6 cellular contexts compared by ENCODE assay signal in the genomic region with DNA sequence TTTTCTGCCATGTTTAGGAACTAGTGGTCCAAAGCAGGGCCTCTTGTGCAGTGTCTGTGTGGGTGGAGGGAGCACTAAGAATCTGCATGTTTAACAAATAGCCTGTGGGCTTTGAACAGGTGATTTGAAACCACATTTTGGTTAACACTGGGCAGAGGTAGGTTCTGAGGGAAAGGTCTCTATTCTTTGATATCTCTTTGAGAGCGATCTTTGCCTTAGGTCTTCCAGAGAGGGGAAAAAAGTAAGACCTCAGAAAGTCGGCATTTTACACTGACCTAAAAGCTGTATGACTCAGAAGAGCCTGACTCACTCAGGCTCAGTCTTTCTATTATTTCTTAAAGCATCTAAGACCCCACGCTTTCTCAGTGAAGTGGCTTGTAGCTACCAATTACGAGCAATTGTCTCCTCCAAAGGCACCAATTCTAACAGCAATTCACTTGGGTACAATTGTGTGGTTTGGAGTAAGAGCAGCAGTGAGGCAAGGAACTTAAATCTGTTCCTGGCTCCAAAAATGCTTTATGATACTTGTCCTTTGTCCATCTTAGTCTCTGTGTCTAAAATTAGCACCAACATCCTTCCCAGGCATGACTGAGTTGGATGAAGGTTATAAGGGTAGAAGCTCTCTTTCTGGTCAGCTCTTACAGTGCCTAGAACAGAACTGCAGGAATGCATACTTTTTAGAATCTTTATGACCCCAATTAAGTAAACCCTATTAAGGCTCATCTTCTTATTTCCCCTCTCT. TPM values are rescaled to one million over a fixed set of nuclear protein-coding genes. Genes with fewer than 3 reads are reported as not detected.
A peak's percentile ranks its signal among the peaks of the same experiment; 100 is the strongest.
DNase-seq lines count a peak whose midpoint lies in the region; ATAC-seq and TF ChIP-seq lines count a peak whose summit lies in the region.

No MANE protein-coding gene starts in this region.

- CTCF ChIA-PET in CD8-positive, alpha-beta T cell (lab: Charles Lee), result no interaction called here

- no peak for DNase-seq in CD8-positive, alpha-beta T cell
- DNase-seq in GDM1 (lab: John Stamatoyannopoulos, UW) (no peak), HK-2 (ENCODE audit: unreplicated experiment) (no peak)

- ATAC-seq in CD8-positive, alpha-beta T cell, result peak; percentile 38
- peak; percentile 96 for ATAC-seq in activated T-helper 17 cell treated with anti-CD3 and anti-CD28 coated beads, Interleukin-2, amount 50 U/mL, for 72 hours (replicated peaks)
- no peak for ATAC-seq in HG03342 (IDR thresholded peaks at IDR 0.05; ENCODE audit: unreplicated experiment)

- H3K9me3 Mint-ChIP-seq in CD8-positive, alpha-beta T cell, result no peaks in the 10 kb centered on the region
- no peaks in the 10 kb centered on the region for H3K9me3 Mint-ChIP-seq in activated T-helper 17 cell treated with anti-CD3 and anti-CD28 coated beads, Interleukin-2, amount 50 U/mL, for 72 hours

- H3K4me1 ChIP-seq in CD8-positive, alpha-beta T cell (ENCODE audit: insufficient read depth, low read length), result peaks cover 3% of the 10 kb centered on the region
- peaks cover 17% of the 10 kb centered on the region for H3K4me1 ChIP-seq in mesodermal cell (ENCODE audit: control insufficient read depth, insufficient read depth, low read length, poor library complexity, severe bottlenecking)

- H3K4me1 Mint-ChIP-seq in CD8-positive, alpha-beta T cell (ENCODE audit: low read depth), result peaks cover 20% of the 10 kb centered on the region
- H3K4me1 Mint-ChIP-seq in activated T-helper 17 cell treated with anti-CD3 and anti-CD28 coated beads, Interleukin-2, amount 50 U/mL, for 72 hours, result peaks cover 14% of the 10 kb centered on the region

- H3K4me3 Mint-ChIP-seq in CD8-positive, alpha-beta T cell, result no peak overlapping the region
- peak overlapping the region; percentile 11 for H3K4me3 Mint-ChIP-seq in activated T-helper 17 cell treated with anti-CD3 and anti-CD28 coated beads, Interleukin-2, amount 50 U/mL, for 72 hours

- H3K4me3 ChIP-seq in CD8-positive, alpha-beta T cell (ENCODE audit: low read depth, low read length), result no peak overlapping the region
- no peak overlapping the region for H3K4me3 ChIP-seq in mesodermal cell (ENCODE audit: extremely low read depth, insufficient read depth, low read length, poor library complexity, severe bottlenecking)

- intact Hi-C loops in CD8-positive, alpha-beta T cell (cut with DNase I, micrococcal nuclease), result no loop called here

- H3K36me3 Mint-ChIP-seq in CD8-positive, alpha-beta T cell, result peaks cover 82% of the 10 kb centered on the region
- peaks cover 94% of the 10 kb centered on the region for H3K36me3 Mint-ChIP-seq in activated T-helper 17 cell treated with anti-CD3 and anti-CD28 coated beads, Interleukin-2, amount 50 U/mL, for 72 hours (ENCODE audit: low read depth)

- 94 to 100% methylated on average over 2 to 3 of the region's 4 CpGs for WGBS in mesodermal cell (ENCODE audit: insufficient coverage in 2 of 2), 2 experiments

- POLR2A ChIA-PET in CD8-positive, alpha-beta T cell (lab: Charles Lee), result no interaction called here

- TF ChIP-seq CTCF in CD8-positive, alpha-beta T cell (IDR thresholded peaks at IDR 0.05), result no peak

- H3K27ac ChIP-seq in CD8-positive, alpha-beta T cell (ENCODE audit: low read depth, low read length), result no peak overlapping the region
- H3K27ac ChIP-seq in mesodermal cell (ENCODE audit: low read depth, low read length, severe bottlenecking), result peak overlapping the region; percentile 57

- no peaks in the 10 kb centered on the region for H3K27me3 Mint-ChIP-seq in CD8-positive, alpha-beta T cell (ENCODE audit: low read depth)
- no peaks in the 10 kb centered on the region for H3K27me3 Mint-ChIP-seq in activated T-helper 17 cell treated with anti-CD3 and anti-CD28 coated beads, Interleukin-2, amount 50 U/mL, for 72 hours

- H3K27ac Mint-ChIP-seq in CD8-positive, alpha-beta T cell, result peak overlapping the region; percentile 58
- H3K27ac Mint-ChIP-seq in activated T-helper 17 cell treated with anti-CD3 and anti-CD28 coated beads, Interleukin-2, amount 50 U/mL, for 72 hours, result peak overlapping the region; percentile 20

- H3K9me3 ChIP-seq in CD8-positive, alpha-beta T cell (ENCODE audit: low read length), result no peaks in the 10 kb centered on the region
- H3K9me3 ChIP-seq in mesodermal cell (ENCODE audit: control insufficient read depth, low read length), result no peaks in the 10 kb centered on the region

- no peaks in the 10 kb centered on the region for H3K27me3 ChIP-seq in CD8-positive, alpha-beta T cell (ENCODE audit: insufficient read depth, low read length)

- peaks cover 47% of the 10 kb centered on the region for H3K36me3 ChIP-seq in CD8-positive, alpha-beta T cell (ENCODE audit: insufficient read depth, low read length)
- peaks cover 71% of the 10 kb centered on the region for H3K36me3 ChIP-seq in mesodermal cell (ENCODE audit: control insufficient read depth, insufficient read depth, low read length)

RNA-seq across cellular contexts. Expression of a gene that starts 8.8 kb away (rescaled TPM):
- total RNA-seq in CD8-positive, alpha-beta T cell, result 10 to 100 TPM; 19.8 to 20.6 TPM
- total RNA-seq in activated T-helper 17 cell treated with anti-CD3 and anti-CD28 coated beads, Interleukin-2, amount 50 U/mL, for 72 hours, result 10 to 100 TPM; 27.4 to 44.3 TPM
- polyA plus RNA-seq in mesodermal cell (2013, experiment 1 of 2), result 68.1 TPM
- 57.3 TPM for polyA plus RNA-seq in mesodermal cell (2013, experiment 2 of 2)

RNA-seq across cellular contexts. Expression of a gene that starts 39.7 kb away (rescaled TPM):
- 10 to 100 TPM in 1 of 2 experiments, 1 to 10 TPM in 1; 8.5 to 12.2 TPM for total RNA-seq in CD8-positive, alpha-beta T cell
- 10 to 100 TPM; 31.4 to 46.7 TPM for total RNA-seq in activated T-helper 17 cell treated with anti-CD3 and anti-CD28 coated beads, Interleukin-2, amount 50 U/mL, for 72 hours
- 11.2 TPM for polyA plus RNA-seq in mesodermal cell (2013, experiment 1 of 2)
- polyA plus RNA-seq in mesodermal cell (2013, experiment 2 of 2), result 12.3 TPM

RNA-seq across cellular contexts. Expression of a gene that starts 52.3 kb away (rescaled TPM):
- 1 to 10 TPM; 4.3 to 5.3 TPM for total RNA-seq in CD8-positive, alpha-beta T cell
- 10 to 100 TPM; 43.4 to 52.8 TPM for total RNA-seq in activated T-helper 17 cell treated with anti-CD3 and anti-CD28 coated beads, Interleukin-2, amount 50 U/mL, for 72 hours
- polyA plus RNA-seq in mesodermal cell (2013, experiment 1 of 2), result 24.3 TPM
- 29.2 TPM for polyA plus RNA-seq in mesodermal cell (2013, experiment 2 of 2)

RNA-seq across cellular contexts. Expression of a gene that starts 56.1 kb away (rescaled TPM):
- under 1 TPM in 1 of 2 experiments, not detected in 1; 0.44 TPM for total RNA-seq in CD8-positive, alpha-beta T cell
- under 1 TPM; 0.40 to 0.48 TPM for total RNA-seq in activated T-helper 17 cell treated with anti-CD3 and anti-CD28 coated beads, Interleukin-2, amount 50 U/mL, for 72 hours
- polyA plus RNA-seq in mesodermal cell (2013, experiment 1 of 2), result 34.5 TPM
- 28.1 TPM for polyA plus RNA-seq in mesodermal cell (2013, experiment 2 of 2)

RNA-seq across cellular contexts. Expression of a gene that starts 57.9 kb away (rescaled TPM):
- total RNA-seq in CD8-positive, alpha-beta T cell, result not detected
- total RNA-seq in activated T-helper 17 cell treated with anti-CD3 and anti-CD28 coated beads, Interleukin-2, amount 50 U/mL, for 72 hours, result 1 to 10 TPM; 2.2 to 3.7 TPM
- polyA plus RNA-seq in mesodermal cell (2013, experiment 1 of 2), result 0.81 TPM
- polyA plus RNA-seq in mesodermal cell (2013, experiment 2 of 2), result 1.6 TPM

Comparison
In these comparisons a context has a peak if more than half of its experiments do, and no peak if none do; other contexts are left out.
1. RNA of a gene that starts 52.3 kb away (total RNA-seq): 43.4 to 52.8 TPM in activated T-helper 17 cell treated with anti-CD3 and anti-CD28 coated beads, Interleukin-2, amount 50 U/mL, for 72 hours; 4.3 to 5.3 TPM in CD8-positive, alpha-beta T cell; every median in the first group is over 4 times any median in the second.